ENCODE assay signal across 15 cellular contexts in genomic region chr4:133720001-133720400, GRCh38.
"Had no signal": no experiment of that assay in that cellular context is flagged by ENCODE, and none has a peak within 500 bp of the region (broad histone marks: within the 10 kb centered on the region; RNA-seq: fewer than 3 reads in every experiment).

No MANE protein-coding gene starts in this region.

- H3K4me3 ChIP-seq: dorsolateral prefrontal cortex, left ventricle myocardium inferior, lower lobe of right lung had no signal

- H3K36me3 ChIP-seq: left ventricle myocardium inferior, lower lobe of right lung had no signal

- ATAC-seq: esophagus mucosa, left cardiac atrium, lower lobe of right lung, natural killer cell, right cardiac atrium had no signal

- H3K9me3 ChIP-seq: left ventricle myocardium inferior, lower lobe of right lung had no signal

- H3K4me1 ChIP-seq: left ventricle myocardium inferior, lower lobe of right lung had no signal

- H3K27ac ChIP-seq: dorsolateral prefrontal cortex, left ventricle myocardium inferior, lower lobe of right lung had no signal

- DNase-seq: cortex of kidney; dorsolateral prefrontal cortex; effector CD8-positive, alpha-beta T cell; immature natural killer cell; kidney; left cardiac atrium; left ventricle myocardium inferior; lower lobe of right lung; natural killer cell; right cardiac atrium; small intestine; stimulated activated CD4-positive, alpha-beta T cell treated with anti-CD3 and anti-CD28 coated beads, Interleukin-2, amount 100 ng/mL, for 48 hours; stimulated activated naive CD4-positive, alpha-beta T cell treated with Interleukin-2 at 50 U/mL for 16 hours; trophoblast cell had no signal
